Comparison of ENCODE assay signal across 1 cellular context in the genomic region with DNA sequence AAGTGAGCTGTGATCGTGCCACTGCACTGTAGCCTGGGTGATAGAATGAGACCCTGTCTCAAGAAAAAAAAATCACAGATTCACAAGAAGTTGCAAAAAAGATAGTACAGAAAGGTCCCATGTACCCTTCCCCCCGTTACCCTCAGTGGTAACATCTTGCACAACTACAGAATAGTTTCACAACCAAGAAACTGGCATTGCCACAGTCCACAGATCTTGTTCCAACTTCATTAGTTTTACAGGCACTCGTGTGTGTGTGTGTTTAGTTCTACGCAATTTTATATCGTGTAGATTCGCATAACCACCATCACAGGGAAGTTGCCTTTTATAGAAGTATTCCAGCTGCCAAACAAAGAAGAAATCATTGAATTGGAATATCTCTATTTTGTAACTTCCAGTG.
TF ChIP-seq lines count a peak whose summit lies in the region.

No MANE protein-coding gene starts in this region.

TF ChIP-seq in GM23338, 12 proteins besides CTCF, POLR2A, EP300 and RAD21:
- no peak for TF ChIP-seq REST (IDR thresholded peaks at IDR 0.05; ENCODE audit: unreplicated experiment)
- TF ChIP-seq CREB1 (CRISPR knock-in tag; IDR thresholded peaks at IDR 0.05; ENCODE audit: low read depth), result no peak
- TF ChIP-seq EZH2phosphoT487 (IDR thresholded peaks at IDR 0.05; ENCODE audit: unreplicated experiment), result no peak
- TF ChIP-seq STAT1 (IDR thresholded peaks at IDR 0.05; ENCODE audit: unreplicated experiment), result no peak
- no peak for TF ChIP-seq JUNB (IDR thresholded peaks at IDR 0.05; ENCODE audit: unreplicated experiment)
- TF ChIP-seq EZH2 (IDR thresholded peaks at IDR 0.05; ENCODE audit: low read depth, unreplicated experiment), result no peak
- TF ChIP-seq ZNF114 (CRISPR knock-in tag; IDR thresholded peaks at IDR 0.05), result no peak
- TF ChIP-seq POLR2AphosphoS5 (IDR thresholded peaks at IDR 0.05; ENCODE audit: low read depth), result no peak
- no peak for TF ChIP-seq ZNF331 (CRISPR knock-in tag; IDR thresholded peaks at IDR 0.05; ENCODE audit: low read depth)
- no peak for TF ChIP-seq NANOG (IDR thresholded peaks at IDR 0.05; ENCODE audit: borderline replicate concordance)
- no peak for TF ChIP-seq ETS1 (IDR thresholded peaks at IDR 0.05)
TF ChIP-seq in GM23338: peak in this region for 0.
